ENCODE assay signal across 1 cellular context in the genomic region with DNA sequence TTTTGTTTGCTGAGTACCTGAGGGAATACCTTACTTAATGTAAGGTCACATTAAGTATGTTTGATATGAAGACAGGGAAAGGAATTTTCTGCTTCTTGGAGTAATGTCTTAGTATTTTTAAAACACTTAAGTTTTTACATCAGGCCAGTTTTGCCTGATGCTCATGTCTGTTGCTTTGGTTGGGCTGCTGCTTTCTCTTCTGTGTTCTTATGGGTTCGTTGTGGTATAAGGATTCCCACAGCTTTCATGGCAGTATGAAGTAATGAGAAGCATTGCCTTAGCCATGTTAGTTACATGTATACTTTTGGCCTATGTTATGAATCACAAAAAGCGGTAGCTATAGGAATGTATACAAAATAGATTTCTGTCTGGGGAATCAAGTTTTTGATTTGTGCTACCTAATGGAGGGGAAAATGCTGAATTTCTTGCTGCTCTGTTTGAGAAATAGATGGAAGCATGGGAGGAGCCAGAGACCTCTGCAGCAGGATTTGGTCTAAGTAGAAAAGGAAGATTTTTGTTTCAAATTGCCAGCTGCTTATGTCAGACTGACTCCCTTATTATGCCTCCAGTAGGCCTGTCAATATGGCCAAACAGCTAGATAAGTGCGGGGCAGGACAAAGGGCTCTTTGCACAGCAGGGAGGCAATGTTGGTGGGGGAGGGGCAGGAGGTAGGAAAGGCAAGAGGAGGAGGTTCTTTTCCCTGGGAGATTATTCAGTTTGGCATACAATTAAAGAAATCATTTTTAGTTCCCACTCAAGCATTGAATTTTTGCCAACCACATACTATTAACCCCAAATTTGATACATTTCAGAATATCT.
TF ChIP-seq lines count a peak whose summit lies in the region.

No MANE protein-coding gene starts in this region.

TF ChIP-seq in GM12878, 131 proteins besides CTCF, POLR2A, EP300 and RAD21 (continued from another document):
- TF ChIP-seq, protein P1, sequence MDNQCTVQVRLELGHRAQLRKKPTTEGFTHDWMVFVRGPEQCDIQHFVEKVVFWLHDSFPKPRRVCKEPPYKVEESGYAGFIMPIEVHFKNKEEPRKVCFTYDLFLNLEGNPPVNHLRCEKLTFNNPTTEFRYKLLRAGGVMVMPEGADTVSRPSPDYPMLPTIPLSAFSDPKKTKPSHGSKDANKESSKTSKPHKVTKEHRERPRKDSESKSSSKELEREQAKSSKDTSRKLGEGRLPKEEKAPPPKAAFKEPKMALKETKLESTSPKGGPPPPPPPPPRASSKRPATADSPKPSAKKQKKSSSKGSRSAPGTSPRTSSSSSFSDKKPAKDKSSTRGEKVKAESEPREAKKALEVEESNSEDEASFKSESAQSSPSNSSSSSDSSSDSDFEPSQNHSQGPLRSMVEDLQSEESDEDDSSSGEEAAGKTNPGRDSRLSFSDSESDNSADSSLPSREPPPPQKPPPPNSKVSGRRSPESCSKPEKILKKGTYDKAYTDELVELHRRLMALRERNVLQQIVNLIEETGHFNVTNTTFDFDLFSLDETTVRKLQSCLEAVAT (IDR thresholded peaks at IDR 0.05) = 0 out of 2 replicates have a peak, but pooled peaks have one; percentile 17
